ENCODE assay signal across 27 cellular contexts in genomic region chr12:113515082-113515856, GRCh38.
DNase-seq lines count a peak whose midpoint lies in the region; TF ChIP-seq lines count a peak whose summit lies in the region.
"Had no signal": no experiment of that assay in that cellular context is flagged by ENCODE, and none has a peak within 500 bp of the region (broad histone marks: within the 10 kb centered on the region; RNA-seq: fewer than 3 reads in every experiment).

No MANE protein-coding gene starts in this region.

- H3K4me1 ChIP-seq in iPS DF 6.9 (ENCODE audit: control insufficient read depth, insufficient read depth, low read length): peaks cover 7% of the 10 kb centered on the region
- H3K4me1 ChIP-seq in parathyroid adenoma: no peaks in the 10 kb centered on the region
- H3K4me1 ChIP-seq: HAP-1, left lung, SJSA1 had no signal

- peak overlapping the region; percentile 22 for H2AFZ ChIP-seq in parathyroid adenoma

- no peaks in the 10 kb centered on the region for H3K79me2 ChIP-seq in parathyroid adenoma

- no peak overlapping the region for H3K9ac ChIP-seq in parathyroid adenoma

- no peaks in the 10 kb centered on the region for H3K9me3 ChIP-seq in iPS DF 6.9 (ENCODE audit: control insufficient read depth, insufficient read depth, low read length)
- H3K9me3 ChIP-seq in parathyroid adenoma (ENCODE audit: control insufficient read depth, low read length): no peaks in the 10 kb centered on the region
- H3K9me3 ChIP-seq: HAP-1, left lung, SJSA1, upper lobe of left lung had no signal

- H3K27ac ChIP-seq in iPS DF 6.9 (ENCODE audit: low read length) (no peak overlapping the region), parathyroid adenoma (no peak overlapping the region)
- H3K27ac ChIP-seq: left lung, SJSA1, upper lobe of left lung had no signal

- no CpG with 5 or more reads among the region's 31 CpGs for WGBS in iPS DF 6.9 (ENCODE audit: insufficient coverage, insufficient read length)

- H3K36me3 ChIP-seq in iPS DF 6.9 (ENCODE audit: control insufficient read depth, insufficient read depth, low read length): no peaks in the 10 kb centered on the region
- no peaks in the 10 kb centered on the region for H3K36me3 ChIP-seq in parathyroid adenoma (ENCODE audit: control insufficient read depth, insufficient read depth, low read length)
- H3K36me3 ChIP-seq: HAP-1, left lung, SJSA1, upper lobe of left lung had no signal

- H3K4me2 ChIP-seq in parathyroid adenoma (ENCODE audit: low read length): no peak overlapping the region

- H3K4me3 ChIP-seq in iPS DF 6.9 (ENCODE audit: low read length) (peak overlapping the region; percentile 24; the same call in 1 of the 2 replicates), parathyroid adenoma (ENCODE audit: low read depth, low read length) (no peak overlapping the region)
- H3K4me3 ChIP-seq: HAP-1, left lung, SJSA1, upper lobe of left lung had no signal

- H3K27me3 ChIP-seq in iPS DF 6.9 (ENCODE audit: control insufficient read depth, insufficient read depth, low read length) (no peaks in the 10 kb centered on the region; the same call in 1 of the 2 replicates), parathyroid adenoma (ENCODE audit: control insufficient read depth, insufficient read depth, low read length) (peaks cover 3% of the 10 kb centered on the region)

- DNase-seq in NCI-H82 (lab: John Stamatoyannopoulos, UW): peak; percentile 39
- no peak for DNase-seq in NCI-H82 treated with DMSO at 0.1 percent for 48 hours (lab: John Stamatoyannopoulos, UW; ENCODE audit: unreplicated experiment)
- DNase-seq in NCI-H748 treated with DMSO at 0.1 percent for 48 hours (lab: John Stamatoyannopoulos, UW): peak; percentile 39
- no peak for DNase-seq in iPS DF 6.9 (ENCODE audit: low read depth, low spot score)
- no peak for DNase-seq in amygdala (lab: John Stamatoyannopoulos, UW)
- DNase-seq in head of caudate nucleus: no peak
- DNase-seq in activated CD4-positive, CD25-positive, alpha-beta regulatory T cell (lab: John Stamatoyannopoulos, UW): no peak
- DNase-seq: 8988T; activated CD4-positive, alpha-beta T cell treated with anti-CD3 and anti-CD28 coated beads, Interleukin-2, amount 10 ng/mL, durations not matched to agents 24 days and 14 days; activated CD8-positive, alpha-beta memory T cell treated with anti-CD3 and anti-CD28 coated beads, Interleukin-2, amount 10 ng/mL, durations not matched to agents 7 days and 5 days; activated naive CD4-positive, alpha-beta T cell treated with anti-CD3 and anti-CD28 coated beads, Interleukin-2, amount 10 ng/mL, durations not matched to agents 7 days and 5 days; AML-193; anterior cingulate cortex; caudate nucleus; GF-D8; immature natural killer cell; left lung; MV-4-11; naive B cell; NCI-H187 treated with DMSO at 0.1 percent for 48 hours; NK-92 treated with Interleukin-12 subunit alpha and Interleukin-12 subunit beta, amount 100 ng/mL, for 24 hours; small intestine; stimulated activated CD4-positive, alpha-beta T cell treated with anti-CD3 and anti-CD28 coated beads, Interleukin-2, amount 100 ng/mL, for 24 hours had no signal

- intact Hi-C loops in head of caudate nucleus (cut with DNase I): no loop called here

- TF ChIP-seq CTCF in parathyroid adenoma (IDR thresholded peaks at IDR 0.05): no peak

Comparison
In these comparisons a context has a peak if more than half of its experiments do, and no peak if none do; other contexts are left out.
1. DNase-seq: peak in NCI-H82 (single experiment) and NCI-H748 treated with DMSO at 0.1 percent for 48 hours (single experiment); none in NCI-H82 treated with DMSO at 0.1 percent for 48 hours (single experiment), iPS DF 6.9 (single experiment), amygdala (0 of 56), head of caudate nucleus (0 of 42) and activated CD4-positive, CD25-positive, alpha-beta regulatory T cell (0 of 4).